ENCODE assay signal across 30 cellular contexts in genomic region chr1:162823771-162824525, GRCh38. TPM values are rescaled to one million over a fixed set of nuclear protein-coding genes. Genes with fewer than 3 reads are reported as not detected.
DNase-seq lines count a peak whose midpoint lies in the region; ATAC-seq and TF ChIP-seq lines count a peak whose summit lies in the region.
"Had no signal": no experiment of that assay in that cellular context is flagged by ENCODE, and none has a peak within 500 bp of the region (broad histone marks: within the 10 kb centered on the region; RNA-seq: fewer than 3 reads in every experiment).

No MANE protein-coding gene starts in this region.

- no peak overlapping the region for H2AFZ ChIP-seq in mammary epithelial cell (ENCODE audit: low read depth, low read length)

- DNase-seq in NCI-H82 (lab: John Stamatoyannopoulos, UW), result peak; percentile 44
- no peak for DNase-seq in NCI-H82 treated with DMSO at 0.1 percent for 48 hours (lab: John Stamatoyannopoulos, UW; ENCODE audit: unreplicated experiment)
- peak; percentile 22 for DNase-seq in HFFc6
- no peak for DNase-seq in T-helper 17 cell
- peak; percentile 30 for DNase-seq in pons (ENCODE audit: low spot score)
- DNase-seq in ACHN, result no peak
- DNase-seq in NCI-H1930 (lab: John Stamatoyannopoulos, UW), result no peak
- no peak for DNase-seq in mammary epithelial cell
- DNase-seq: activated naive CD4-positive, alpha-beta T cell; adrenal gland; BE2C; colonic mucosa; COR-L47; endodermal cell; glutamatergic neuron; HCEC 1CT; KBM-7; kidney glomerular epithelial cell; naive B cell; NCI-H1694 treated with DMSO at 0.1 percent for 48 hours; NCI-H748 treated with DMSO at 0.1 percent for 48 hours; OCI-M1; SIG-M5; tibial artery had no signal

- TF ChIP-seq CTCF in HFFc6 (IDR thresholded peaks at IDR 0.05) (no peak), mammary epithelial cell (conservative IDR thresholded peaks at IDR 0.05 in 1 of 2, IDR thresholded peaks at IDR 0.05 in 1 of 2; ENCODE audit: extremely low read depth in 1 of 2, insufficient read depth in 1 of 2, low read depth in 1 of 2, low read length in 2 of 2) (no peak)

- H3K9me3 Mint-ChIP-seq in HFFc6, result no peaks in the 10 kb centered on the region
- H3K9me3 Mint-ChIP-seq: endodermal cell had no signal

- no peak overlapping the region for H3K27ac Mint-ChIP-seq in HFFc6
- H3K27ac Mint-ChIP-seq in T-helper 17 cell, result peak overlapping the region; percentile 47
- H3K27ac Mint-ChIP-seq: endodermal cell; memory B cell; stimulated activated naive CD8-positive, alpha-beta T cell treated with anti-CD3 and anti-CD28 coated beads, Interleukin-15, Interleukin-2, amounts not matched to agents 100 ng/mL and 50 ng/mL, for 24 hours had no signal

- BruUV-seq in mammary epithelial cell (replicated peaks; lab: Mats Ljungman, UMichigan), result no TSS peak

- ATAC-seq in T-helper 17 cell, result no peak

- H3K9ac ChIP-seq in mammary epithelial cell (ENCODE audit: insufficient read depth, low read length), result no peak overlapping the region

- H3K27me3 Mint-ChIP-seq in HFFc6 (ENCODE audit: insufficient read depth), result peaks cover 5% of the 10 kb centered on the region
- H3K27me3 Mint-ChIP-seq in T-helper 17 cell, result peaks cover 27% of the 10 kb centered on the region

- H3K79me2 ChIP-seq in mammary epithelial cell (ENCODE audit: insufficient read depth, low read length), result no peaks in the 10 kb centered on the region

- in situ Hi-C loops in ACHN (cut with HindIII; ENCODE audit: low pct_ligation_motif_present, low pct_unique_long_range_greater_than_20kb, low sequenced_read_pairs), result no loop called here
- in situ Hi-C loops in mammary epithelial cell (cut with MboI; ENCODE audit: low sequenced_read_pairs in 2 of 2), result no loop called here

- H3K4me1 Mint-ChIP-seq in HFFc6 (ENCODE audit: low read depth) (peaks cover 29% of the 10 kb centered on the region), T-helper 17 cell (peaks cover 11% of the 10 kb centered on the region)

- CTCF ChIA-PET in mammary epithelial cell (lab: Charles Lee; ENCODE audit: low non-redundant PET), result interaction anchor here (0.6 kb wide), 1 partner anchor 466 kb away, joined by 3 read pairs; no protein-coding TSS in a partner anchor

- H3K4me3 Mint-ChIP-seq in HFFc6 (no peak overlapping the region), T-helper 17 cell (no peak overlapping the region)
- H3K4me3 Mint-ChIP-seq: memory B cell had no signal

- H3K27ac ChIP-seq in mammary epithelial cell (ENCODE audit: insufficient read depth, low read depth, low read length), result no peak overlapping the region
- H3K27ac ChIP-seq: adrenal gland, breast epithelium, colonic mucosa, right atrium auricular region, tibial artery, VCaP had no signal

- dilution Hi-C loops in mammary epithelial cell (cut with HindIII; ENCODE audit: low sequenced_read_pairs), result no loop called here

- H3K9me3 ChIP-seq in T-helper 17 cell (ENCODE audit: control insufficient read depth, low read length, poor library complexity, severe bottlenecking), result no peaks in the 10 kb centered on the region
- no peaks in the 10 kb centered on the region for H3K9me3 ChIP-seq in mammary epithelial cell (replicated peaks; ENCODE audit: insufficient read depth, low read length)
- H3K9me3 ChIP-seq: adrenal gland, BE2C, breast epithelium, colonic mucosa, right atrium auricular region, tibial artery had no signal

- no peak overlapping the region for H3K4me2 ChIP-seq in mammary epithelial cell (ENCODE audit: insufficient read depth, low read depth, low read length)

- no peaks in the 10 kb centered on the region for H3K36me3 Mint-ChIP-seq in HFFc6 (ENCODE audit: low read depth)
- H3K36me3 Mint-ChIP-seq in T-helper 17 cell (ENCODE audit: low read depth), result no peaks in the 10 kb centered on the region
- H3K36me3 Mint-ChIP-seq: memory B cell had no signal

- WGBS in mammary epithelial cell (ENCODE audit: low coverage, missing lambda C conversion rate), result 63% methylated on average over 2 of the region's 2 CpGs

- no peaks in the 10 kb centered on the region for H3K36me3 ChIP-seq in mammary epithelial cell (ENCODE audit: insufficient read depth, low read length)
- H3K36me3 ChIP-seq: adrenal gland, BE2C, breast epithelium, colonic mucosa, right atrium auricular region, tibial artery had no signal

- H3K4me3 ChIP-seq in mammary epithelial cell (replicated peaks in 1 of 3; ENCODE audit: insufficient read depth in 1 of 3, low read depth in 2 of 3, low read length in 3 of 3), result no peak overlapping the region
- H3K4me3 ChIP-seq: adrenal gland, breast epithelium, colonic mucosa, right atrium auricular region, tibial artery had no signal

- peaks cover 17% of the 10 kb centered on the region for H3K4me1 ChIP-seq in mammary epithelial cell (ENCODE audit: insufficient read depth, low read length)

- H4K20me1 ChIP-seq in mammary epithelial cell (ENCODE audit: insufficient read depth, low read length), result no peaks in the 10 kb centered on the region

- intact Hi-C loops in mammary epithelial cell (cut with micrococcal nuclease), result no loop called here

- no peaks in the 10 kb centered on the region for H3K27me3 ChIP-seq in mammary epithelial cell (ENCODE audit: insufficient read depth, low read length)
- H3K27me3 ChIP-seq: adrenal gland, BE2C, right atrium auricular region had no signal

RNA-seq across cellular contexts. Expression of gene HSD17B7, which starts 33.4 kb away (rescaled TPM):
- 1 to 10 TPM; 3.1 to 6.2 (median 4.4) TPM for total RNA-seq in HFFc6 (2021; fragmentation: NEBNext Ultra II Directional; extraction: Animal tissue kit (Norgen Biotek cat#: 25700))
- total RNA-seq in T-helper 17 cell, result 10 to 100 TPM; 13.3 to 18.1 TPM
- total RNA-seq in mammary epithelial cell, result 10 to 100 TPM; 17.7 to 29.0 TPM
- 43.5 TPM for polyA plus RNA-seq in mammary epithelial cell
- polyA minus RNA-seq in mammary epithelial cell, result 78.1 TPM

RNA-seq across cellular contexts. Expression of gene CCDC190, which starts 37.0 kb away (rescaled TPM):
- total RNA-seq in HFFc6 (2021; fragmentation: NEBNext Ultra II Directional; extraction: Animal tissue kit (Norgen Biotek cat#: 25700)), result under 1 TPM in 3 of 6 experiments, not detected in 3; 0.07 to 0.21 (median 0.14) TPM
- not detected for total RNA-seq in T-helper 17 cell
- total RNA-seq in mammary epithelial cell, result under 1 TPM in 1 of 2 donors, not detected in 1; 0.33 TPM
- polyA plus RNA-seq in mammary epithelial cell, result not detected
- polyA minus RNA-seq in mammary epithelial cell, result not detected
- total RNA-seq: adrenal gland, breast epithelium, colonic mucosa, endodermal cell, fibroblast of lung had no signal
- polyA plus RNA-seq: adrenal gland had no signal

Comparison
In these comparisons a context has a peak if more than half of its experiments do, and no peak if none do; other contexts are left out.
1. DNase-seq: peak in NCI-H82 (single experiment), HFFc6 (single experiment) and pons (single experiment); none in NCI-H82 treated with DMSO at 0.1 percent for 48 hours (single experiment), T-helper 17 cell (0 of 3), ACHN (single experiment), NCI-H1930 (0 of 2) and mammary epithelial cell (single experiment).